Comparison of ENCODE assay signal across 9 cellular contexts in the genomic region with DNA sequence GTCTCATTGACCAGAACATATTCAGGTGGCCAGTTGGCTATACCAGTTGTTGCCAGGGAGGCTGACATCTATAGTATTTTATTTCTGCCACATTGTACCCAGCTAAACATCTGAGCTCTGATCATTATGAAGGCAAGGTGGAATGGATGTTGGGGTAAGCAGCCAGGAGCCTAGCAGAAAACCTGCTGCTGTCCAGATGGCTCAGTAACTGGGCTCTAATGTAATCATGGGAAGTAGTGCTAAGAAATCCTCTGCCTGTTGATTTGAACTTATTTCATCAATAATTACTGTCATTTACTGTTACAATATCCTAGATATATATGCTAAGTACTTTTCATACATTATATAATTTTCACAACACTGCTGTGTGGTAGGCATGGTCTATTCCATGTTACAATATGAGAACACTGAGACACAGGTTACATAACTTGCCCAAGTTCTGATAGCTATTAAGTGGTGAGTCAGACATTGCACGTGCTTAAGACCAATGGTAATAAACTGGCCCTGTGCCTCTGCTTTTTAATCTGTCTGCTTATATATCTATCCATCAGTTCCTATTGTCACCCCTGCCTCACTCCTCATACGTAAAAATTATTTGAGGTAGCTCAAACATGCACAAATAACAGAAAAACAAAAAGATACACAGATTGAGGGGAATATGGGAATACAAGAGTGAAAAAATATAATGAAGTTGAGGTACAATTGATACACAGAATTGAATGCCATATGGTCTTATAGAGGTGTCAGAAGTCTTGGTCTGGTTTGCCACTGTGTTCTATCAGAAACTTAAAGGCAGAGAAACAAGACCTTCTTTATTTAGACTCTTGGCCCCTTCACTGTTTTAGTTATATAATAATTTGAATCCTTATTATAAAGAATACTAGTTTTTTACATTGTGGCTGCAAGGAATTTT. TPM values are rescaled to one million over a fixed set of nuclear protein-coding genes. Genes with fewer than 3 reads are reported as not detected.
DNase-seq lines count a peak whose midpoint lies in the region; ATAC-seq lines count a peak whose summit lies in the region.
"Had no signal": no experiment of that assay in that cellular context is flagged by ENCODE, and none has a peak within 500 bp of the region (broad histone marks: within the 10 kb centered on the region; RNA-seq: fewer than 3 reads in every experiment).

No MANE protein-coding gene starts in this region.

- ATAC-seq in GM19395 (IDR thresholded peaks at IDR 0.05; ENCODE audit: unreplicated experiment) (peak; percentile 70), HG03135 (IDR thresholded peaks at IDR 0.05; ENCODE audit: unreplicated experiment) (no peak), GM18870 (IDR thresholded peaks at IDR 0.05; ENCODE audit: unreplicated experiment) (no peak)

- peak; percentile 82 for DNase-seq in M059J (ENCODE audit: low read depth)
- peak; percentile 65 to 84 for DNase-seq in dermis microvascular lymphatic vessel endothelial cell (ENCODE audit: low read depth in 2 of 2)
- DNase-seq in renal cortical epithelial cell (ENCODE audit: low read depth) = peak; percentile 70
- DNase-seq in NCI-H2196 treated with DMSO at 0.1 percent for 48 hours (lab: John Stamatoyannopoulos, UW; ENCODE audit: unreplicated experiment) = no peak
- DNase-seq in NCI-H2081 treated with DMSO at 0.1 percent for 48 hours (lab: John Stamatoyannopoulos, UW) = no peak
- DNase-seq: T-helper 2 cell had no signal

RNA-seq across cellular contexts. Expression of a gene that starts 25.2 kb away (rescaled TPM):
- 45.2 and 56.6 TPM in 2 replicates for total RNA-seq in M059J (2014; rRNA removed; shearing (Covaris generic))
- total RNA-seq in dermis microvascular lymphatic vessel endothelial cell (21.4 and 21.6 TPM in 2 replicates), renal cortical epithelial cell (16.5 and 23.5 TPM in 2 replicates)

Comparison
In these comparisons a context has a peak if more than half of its experiments do, and no peak if none do; other contexts are left out.
1. DNase-seq: peak in M059J (single experiment), dermis microvascular lymphatic vessel endothelial cell (2 of 2) and renal cortical epithelial cell (single experiment); none in NCI-H2196 treated with DMSO at 0.1 percent for 48 hours (single experiment) and NCI-H2081 treated with DMSO at 0.1 percent for 48 hours (single experiment).